18 cellular contexts compared by ENCODE assay signal in genomic region chr2:127733816-127734537, GRCh38. TPM values are rescaled to one million over a fixed set of nuclear protein-coding genes. Genes with fewer than 3 reads are reported as not detected.
A peak's percentile ranks its signal among the peaks of the same experiment; 100 is the strongest.
DNase-seq lines count a peak whose midpoint lies in the region; ATAC-seq and TF ChIP-seq lines count a peak whose summit lies in the region.
"Had no signal": no experiment of that assay in that cellular context is flagged by ENCODE, and none has a peak within 500 bp of the region (broad histone marks: within the 10 kb centered on the region; RNA-seq: fewer than 3 reads in every experiment).

No MANE protein-coding gene starts in this region.

- H3K27ac ChIP-seq in coronary artery (peak overlapping the region; percentile 12 to 56), hepatocyte (peak overlapping the region; percentile 63)
- H3K27ac ChIP-seq: prostate gland had no signal

- no peak for ATAC-seq in HG03025 (IDR thresholded peaks at IDR 0.05; ENCODE audit: low FRiP score, unreplicated experiment)
- no peak for ATAC-seq in HG03039 (IDR thresholded peaks at IDR 0.05; ENCODE audit: unreplicated experiment)
- ATAC-seq: PC-3 had no signal

- TF ChIP-seq CTCF in HFFc6 (IDR thresholded peaks at IDR 0.05): no peak
- no peak for TF ChIP-seq CTCF in coronary artery (IDR thresholded peaks at IDR 0.05)
- no peak for TF ChIP-seq CTCF in hepatocyte (IDR thresholded peaks at IDR 0.05; ENCODE audit: poor library complexity)

- peaks cover 34% of the 10 kb centered on the region for H3K4me1 Mint-ChIP-seq in HFFc6 (ENCODE audit: low read depth)

- DNase-seq in HFFc6: peak; percentile 29
- no peak for DNase-seq in coronary artery (ENCODE audit: low spot score)
- no peak for DNase-seq in hepatocyte (ENCODE audit: low spot score)
- peak; percentile 5 for DNase-seq in stromal cell of bone marrow (ENCODE audit: low read depth)
- DNase-seq in NCI-H748 treated with DMSO at 0.1 percent for 48 hours (lab: John Stamatoyannopoulos, UW): no peak
- no peak for DNase-seq in HuH-7.5 (ENCODE audit: low spot score)
- DNase-seq: activated CD4-positive, alpha-beta T cell treated with anti-CD3 and anti-CD28 coated beads, Interleukin-2, amount 50 U/mL, for 48 hours; activated effector memory CD4-positive, alpha-beta T cell treated with anti-CD3 and anti-CD28 coated beads, Interleukin-2, amount 50 U/mL, for 16 hours; cortex of kidney; hippocampal formation; mesendoderm; MM.1S; NCI-H2227 treated with DMSO at 0.1 percent for 48 hours; PC-3 had no signal

- H3K4me1 ChIP-seq in hepatocyte (ENCODE audit: insufficient read depth): peaks cover 29% of the 10 kb centered on the region
- H3K4me1 ChIP-seq: prostate gland had no signal

- H2AFZ ChIP-seq in hepatocyte: no peak overlapping the region

- H3K9me2 ChIP-seq in hepatocyte (replicated peaks; ENCODE audit: insufficient read depth): no peaks in the 10 kb centered on the region

- H3K4me3 Mint-ChIP-seq in HFFc6: peak overlapping the region; percentile 66
- H3K4me3 Mint-ChIP-seq: stimulated activated naive CD8-positive, alpha-beta T cell treated with anti-CD3 and anti-CD28 coated beads, Interleukin-15, Interleukin-2, amounts not matched to agents 100 ng/mL and 50 ng/mL, for 24 hours had no signal

- peak overlapping the region; percentile 61 for H3K4me2 ChIP-seq in hepatocyte

- no peaks in the 10 kb centered on the region for H3K27me3 Mint-ChIP-seq in HFFc6 (ENCODE audit: insufficient read depth)
- H3K27me3 Mint-ChIP-seq: stimulated activated naive CD8-positive, alpha-beta T cell treated with anti-CD3 and anti-CD28 coated beads, Interleukin-15, Interleukin-2, amounts not matched to agents 100 ng/mL and 50 ng/mL, for 24 hours had no signal

- H3K27ac Mint-ChIP-seq in HFFc6: peak overlapping the region; percentile 68
- H3K27ac Mint-ChIP-seq: stimulated activated naive CD8-positive, alpha-beta T cell treated with anti-CD3 and anti-CD28 coated beads, Interleukin-15, Interleukin-2, amounts not matched to agents 100 ng/mL and 50 ng/mL, for 24 hours had no signal

- no peaks in the 10 kb centered on the region for H3K27me3 ChIP-seq in hepatocyte

- H3K36me3 Mint-ChIP-seq in HFFc6 (ENCODE audit: low read depth): peaks cover 11% of the 10 kb centered on the region

- H3K9me3 Mint-ChIP-seq in HFFc6: no peaks in the 10 kb centered on the region
- H3K9me3 Mint-ChIP-seq: stimulated activated naive CD8-positive, alpha-beta T cell treated with anti-CD3 and anti-CD28 coated beads, Interleukin-15, Interleukin-2, amounts not matched to agents 100 ng/mL and 50 ng/mL, for 24 hours had no signal

- no peaks in the 10 kb centered on the region for H3K36me3 ChIP-seq in hepatocyte (replicated peaks; ENCODE audit: insufficient read depth, low read depth)
- H3K36me3 ChIP-seq: prostate gland had no signal

- peaks cover 9% of the 10 kb centered on the region for H3K79me2 ChIP-seq in hepatocyte

- H3K9me3 ChIP-seq in hepatocyte (ENCODE audit: low read depth): no peaks in the 10 kb centered on the region
- H3K9me3 ChIP-seq: prostate gland had no signal

- H4K20me1 ChIP-seq in hepatocyte (ENCODE audit: insufficient read depth, poor library complexity, severe bottlenecking): no peaks in the 10 kb centered on the region

- peak overlapping the region; percentile 67 for H3K4me3 ChIP-seq in coronary artery
- no peak overlapping the region for H3K4me3 ChIP-seq in hepatocyte
- H3K4me3 ChIP-seq: prostate gland had no signal

- 84% methylated on average over 5 of the region's 5 CpGs for WGBS in hepatocyte (ENCODE audit: low lambda C conversion rate, missing lambda C conversion rate)

RNA-seq across cellular contexts. Expression of gene SFT2D3, which starts 32.7 kb away (rescaled TPM):
- 1 to 10 TPM; 2.5 to 3.2 (median 3.0) TPM for total RNA-seq in HFFc6 (2021; fragmentation: NEBNext Ultra II Directional; extraction: Animal tissue kit (Norgen Biotek cat#: 25700))
- 10.2 and 10.7 TPM in 2 replicates for total RNA-seq in hepatocyte
- 1.6 TPM in 1 of 2 replicates, not detected in the other for polyA plus RNA-seq in hepatocyte

RNA-seq across cellular contexts. Expression of gene LIMS2, which starts 58.6 kb away (rescaled TPM):
- 10 to 100 TPM; 47.8 to 65.0 (median 59.1) TPM for total RNA-seq in HFFc6 (2021; fragmentation: NEBNext Ultra II Directional; extraction: Animal tissue kit (Norgen Biotek cat#: 25700))
- 3.9 and 4.0 TPM in 2 replicates for total RNA-seq in hepatocyte
- 8.3 and 14.9 TPM in 2 replicates for polyA plus RNA-seq in hepatocyte

Comparison
In these comparisons a context has a peak if more than half of its experiments do, and no peak if none do; other contexts are left out.
1. DNase-seq: peak in HFFc6 (single experiment) and stromal cell of bone marrow (single experiment); none in coronary artery (single experiment), hepatocyte (single experiment), NCI-H748 treated with DMSO at 0.1 percent for 48 hours (single experiment) and HuH-7.5 (single experiment).